Comparison of ENCODE assay signal across 25 cellular contexts in genomic region chr5:139758510-139759036, GRCh38. TPM values are rescaled to one million over a fixed set of nuclear protein-coding genes. Genes with fewer than 3 reads are reported as not detected.
DNase-seq lines count a peak whose midpoint lies in the region; ATAC-seq, FAIRE-seq and TF ChIP-seq lines count a peak whose summit lies in the region.
"Had no signal": no experiment of that assay in that cellular context is flagged by ENCODE, and none has a peak within 500 bp of the region (broad histone marks: within the 10 kb centered on the region; RNA-seq: fewer than 3 reads in every experiment).

No MANE protein-coding gene starts in this region.

- DNase-seq in K562 (ENCODE audit: extremely low read depth in 1 of 4, low spot score in 3 of 4) (no peak), mesenchymal stem cell (no peak), progenitor cell of endocrine pancreas (ENCODE audit: low spot score, unreplicated experiment) (no peak), T-cell (no peak), endothelial cell (ENCODE audit: low spot score) (no peak)
- DNase-seq: activated CD8-positive, alpha-beta T cell treated with anti-CD3 and anti-CD28 coated beads, Interleukin-2, amount 10 ng/mL, durations not matched to agents 7 days and 5 days; activated gamma-delta T cell; activated T-cell treated with anti-CD3 and anti-CD28 coated beads, Interleukin-2, amount 50 U/mL, for 1 hour; CD4-positive, CD25-positive, alpha-beta regulatory T cell; left ventricle myocardium superior; MM.1S; NCI-H1436 treated with DMSO at 0.1 percent for 48 hours; NCI-H510A treated with DMSO at 0.1 percent for 48 hours; SHP77; spleen; stimulated activated CD4-positive, alpha-beta T cell treated with anti-CD3 and anti-CD28 coated beads, Interleukin-4, amount 100 ng/mL, for 1 hour; stimulated activated naive B cell treated with anti-CD40 and anti-IgM and Interleukin-4, amounts not matched to agents 10 μg/mL and 1 μg/mL and 100 μg/mL, for 72 hours; T-helper 1 cell had no signal

- FAIRE-seq in K562 (lab: Jason Lieb, UNC): no peak
- FAIRE-seq: D721Med had no signal

- H3K9me3 ChIP-seq in K562 (replicated peaks; ENCODE audit: control insufficient read depth, insufficient read depth, low read depth, low read length) (no peaks in the 10 kb centered on the region), mesenchymal stem cell (ENCODE audit: control insufficient read depth, low read length) (no peaks in the 10 kb centered on the region)
- H3K9me3 ChIP-seq: gastroesophageal sphincter, spleen, thoracic aorta had no signal

- H3K36me3 ChIP-seq in K562 (ENCODE audit: control insufficient read depth, insufficient read depth, low read length) (no peaks in the 10 kb centered on the region), mesenchymal stem cell (ENCODE audit: control insufficient read depth in 1 of 2, insufficient read depth in 2 of 2, low read depth in 1 of 2, low read length in 2 of 2) (no peaks in the 10 kb centered on the region)
- H3K36me3 ChIP-seq: gastroesophageal sphincter, spleen, thoracic aorta had no signal

- no peak overlapping the region for H2BK15ac ChIP-seq in mesenchymal stem cell (ENCODE audit: low read depth, poor library complexity, severe bottlenecking)

- H3K27ac Mint-ChIP-seq in progenitor cell of endocrine pancreas: peak overlapping the region; percentile 57
- H3K27ac Mint-ChIP-seq in T-cell: no peak overlapping the region
- H3K27ac Mint-ChIP-seq in endothelial cell (ENCODE audit: unreplicated experiment): no peak overlapping the region
- H3K27ac Mint-ChIP-seq: activated CD8-positive, alpha-beta T cell treated with anti-CD3 and anti-CD28 coated beads, Interleukin-2, amount 10 ng/mL, durations not matched to agents 7 days and 5 days had no signal

- H2BK5ac ChIP-seq in mesenchymal stem cell (ENCODE audit: low read depth, low read length, poor library complexity, severe bottlenecking): no peak overlapping the region

- peak overlapping the region; percentile 51 for H2AK5ac ChIP-seq in mesenchymal stem cell (ENCODE audit: low read length, severe bottlenecking)

- no peak for TF ChIP-seq EP300 in Ishikawa (IDR thresholded peaks at IDR 0.05; ENCODE audit: borderline replicate concordance)
- TF ChIP-seq EP300 in K562 (IDR thresholded peaks at IDR 0.05; ENCODE audit: low read length): no peak

- 0 out of 2 replicates have a peak, but pooled peaks cover 2% of the 10 kb centered on the region for H4K20me1 ChIP-seq in K562 (replicated peaks; ENCODE audit: control insufficient read depth, insufficient read depth, low read length)

- no peak overlapping the region for H2BK120ac ChIP-seq in mesenchymal stem cell (ENCODE audit: low read depth, low read length)

- peaks cover 0 to 22% of the 10 kb centered on the region in 2 experiments; a peak in 3 of 5 replicates for H3K4me1 ChIP-seq in K562 (replicated peaks in 1 of 2; ENCODE audit: control insufficient read depth in 2 of 2, insufficient read depth in 2 of 2, low read length in 2 of 2)
- peaks cover 57% of the 10 kb centered on the region for H3K4me1 ChIP-seq in mesenchymal stem cell (ENCODE audit: control insufficient read depth, insufficient read depth, low read depth, low read length)

- POLR2A ChIA-PET in K562 (lab: Yijun Ruan, JAX) (interaction anchor here (0.5 to 1.5 kb wide), 9 partner anchors 10 to 160 kb away, joined by 3 to 4 read pairs (median 3); no protein-coding TSS in a partner anchor), T-cell (lab: Charles Lee) (no interaction called here)

- no peak overlapping the region for H3K4me3 Mint-ChIP-seq in progenitor cell of endocrine pancreas (ENCODE audit: low read depth)
- no peak overlapping the region for H3K4me3 Mint-ChIP-seq in T-cell
- no peak overlapping the region for H3K4me3 Mint-ChIP-seq in endothelial cell (ENCODE audit: unreplicated experiment)
- H3K4me3 Mint-ChIP-seq: activated CD8-positive, alpha-beta T cell treated with anti-CD3 and anti-CD28 coated beads, Interleukin-2, amount 10 ng/mL, durations not matched to agents 7 days and 5 days; CD4-positive, CD25-positive, alpha-beta regulatory T cell; stimulated activated naive B cell treated with anti-CD40 and anti-IgM and Interleukin-4, amounts not matched to agents 10 μg/mL and 1 μg/mL and 100 μg/mL, for 72 hours had no signal

- TF ChIP-seq POLR2A in K562 (conservative IDR thresholded peaks at IDR 0.05): no peak

- WGBS in K562 (ENCODE audit: insufficient coverage, low coverage, missing lambda C conversion rate): 88% methylated on average over 7 of the region's 7 CpGs
- WGBS in mesenchymal stem cell: 89% methylated on average over 7 of the region's 7 CpGs

- H4K91ac ChIP-seq in mesenchymal stem cell (ENCODE audit: low read length): peak overlapping the region; percentile 49

- no TSS peak for BruUV-seq in K562 (replicated peaks; lab: Mats Ljungman, UMichigan)

- H4K8ac ChIP-seq in mesenchymal stem cell (ENCODE audit: low read length): no peak overlapping the region

- intact Hi-C loops in K562 (cut with micrococcal nuclease): no loop called here

- H3K4me2 ChIP-seq in K562 (ENCODE audit: insufficient read depth, low read length) (no peak overlapping the region), mesenchymal stem cell (ENCODE audit: low read length, poor library complexity, severe bottlenecking) (no peak overlapping the region)

- no peaks in the 10 kb centered on the region for H3K79me2 ChIP-seq in K562 (ENCODE audit: control insufficient read depth, insufficient read depth, low read length)

- peaks cover 62% of the 10 kb centered on the region for H3K27me3 Mint-ChIP-seq in progenitor cell of endocrine pancreas
- H3K27me3 Mint-ChIP-seq in T-cell: peaks cover 41 to 57% of the 10 kb centered on the region in 2 donors
- H3K27me3 Mint-ChIP-seq in endothelial cell (ENCODE audit: unreplicated experiment): peaks cover 25% of the 10 kb centered on the region

- CTCF ChIA-PET in K562 (lab: Yijun Ruan, JAX; ENCODE audit: low intra/inter-chr PET ratio): no interaction called here
- CTCF ChIA-PET in T-cell (lab: Charles Lee): interaction anchor here in 1 of 2 donors (0.8 kb wide), 1 partner anchor 9 kb away, joined by 4 read pairs; no protein-coding TSS in a partner anchor

- H2AFZ ChIP-seq in K562 (ENCODE audit: low read depth, low read length) (no peak overlapping the region), mesenchymal stem cell (ENCODE audit: low read depth, low read length) (no peak overlapping the region)

- no peak for TF ChIP-seq RAD21 in Ishikawa (IDR thresholded peaks at IDR 0.05; ENCODE audit: low read depth)
- no peak for TF ChIP-seq RAD21 in K562 (CRISPR knock-in tag; conservative IDR thresholded peaks at IDR 0.05 in 1 of 2, IDR thresholded peaks at IDR 0.05 in 1 of 2)

- ATAC-seq in K562 (no peak), T-cell (replicated peaks in 1 of 4) (no peak), GM19452 (IDR thresholded peaks at IDR 0.05; ENCODE audit: unreplicated experiment) (no peak)
- ATAC-seq: activated CD8-positive, alpha-beta T cell treated with anti-CD3 and anti-CD28 coated beads, Interleukin-2, amount 10 ng/mL, durations not matched to agents 7 days and 5 days; gastroesophageal sphincter; left ventricle myocardium superior had no signal

- no peak overlapping the region for H2BK12ac ChIP-seq in mesenchymal stem cell (ENCODE audit: low read length in 2 of 2)

- peak overlapping the region; percentile 38 to 54 for H3K18ac ChIP-seq in mesenchymal stem cell (ENCODE audit: low read depth in 1 of 2, low read length in 2 of 2)

- H3K4ac ChIP-seq in mesenchymal stem cell (ENCODE audit: low read depth in 1 of 2, low read length in 2 of 2): peak overlapping the region in 1 of 2 experiments; percentile 24

- H3K9ac ChIP-seq in K562 (ENCODE audit: insufficient read depth in 1 of 2, low read depth in 2 of 2, low read length in 2 of 2) (peak overlapping the region in 1 of 2 experiments; percentile 55; a peak in 1 of 4 replicates), mesenchymal stem cell (ENCODE audit: low read length) (no peak overlapping the region)

- no peaks in the 10 kb centered on the region for H3K9me1 ChIP-seq in K562 (ENCODE audit: control insufficient read depth, insufficient read depth, low read length)

- no peak overlapping the region for H3K23ac ChIP-seq in mesenchymal stem cell (ENCODE audit: low read length in 2 of 2)

- no peak overlapping the region for H3K14ac ChIP-seq in mesenchymal stem cell (ENCODE audit: low read length in 2 of 2)

- H3K9me3 Mint-ChIP-seq in progenitor cell of endocrine pancreas (ENCODE audit: low read depth) (no peaks in the 10 kb centered on the region), T-cell (no peaks in the 10 kb centered on the region), endothelial cell (ENCODE audit: unreplicated experiment) (no peaks in the 10 kb centered on the region)
- H3K9me3 Mint-ChIP-seq: stimulated activated naive B cell treated with anti-CD40 and anti-IgM and Interleukin-4, amounts not matched to agents 10 μg/mL and 1 μg/mL and 100 μg/mL, for 72 hours had no signal

- H3K27ac ChIP-seq in K562 (ENCODE audit: extremely low read depth, low read depth, low read length) (no peak overlapping the region), mesenchymal stem cell (ENCODE audit: low read length, poor library complexity, severe bottlenecking) (no peak overlapping the region)
- H3K27ac ChIP-seq: coronary artery, gastroesophageal sphincter, spleen, thoracic aorta had no signal

- H3K27me3 ChIP-seq in K562 (ENCODE audit: control insufficient read depth in 2 of 2, insufficient read depth in 2 of 2, low read length in 2 of 2) (peaks cover 9 to 17% of the 10 kb centered on the region in 2 experiments; a peak in 4 of 5 replicates), mesenchymal stem cell (ENCODE audit: control insufficient read depth in 1 of 2, insufficient read depth in 1 of 2, low read length in 2 of 2) (peaks cover 14 to 52% of the 10 kb centered on the region in 2 experiments)

- no peaks in the 10 kb centered on the region for H3K79me1 ChIP-seq in mesenchymal stem cell (replicated peaks; ENCODE audit: low read length, poor library complexity, severe bottlenecking)

- TF ChIP-seq CTCF in K562 (IDR thresholded peaks at IDR 0.05 in 2 of 3, conservative IDR thresholded peaks at IDR 0.05 in 1 of 3; ENCODE audit: insufficient read depth in 2 of 3, low read depth in 1 of 3, low read length in 3 of 3): no peak
- TF ChIP-seq CTCF in progenitor cell of endocrine pancreas (IDR thresholded peaks at IDR 0.05; ENCODE audit: unreplicated experiment): no peak
- TF ChIP-seq CTCF in endothelial cell (IDR thresholded peaks at IDR 0.05; ENCODE audit: unreplicated experiment): no peak

- in situ Hi-C loops in K562 (cut with MboI): no loop called here

- H3K36me3 Mint-ChIP-seq in progenitor cell of endocrine pancreas (ENCODE audit: insufficient read depth) (no peaks in the 10 kb centered on the region), T-cell (no peaks in the 10 kb centered on the region), endothelial cell (ENCODE audit: low read depth, unreplicated experiment) (peaks cover under 1% of the 10 kb centered on the region)
- H3K36me3 Mint-ChIP-seq: CD4-positive, CD25-positive, alpha-beta regulatory T cell; stimulated activated naive B cell treated with anti-CD40 and anti-IgM and Interleukin-4, amounts not matched to agents 10 μg/mL and 1 μg/mL and 100 μg/mL, for 72 hours had no signal

- H3K4me3 ChIP-seq in K562 (no peak overlapping the region), mesenchymal stem cell (ENCODE audit: insufficient read depth in 1 of 2, low read depth in 1 of 2, low read length in 2 of 2) (no peak overlapping the region)
- H3K4me3 ChIP-seq: coronary artery, gastroesophageal sphincter, thoracic aorta had no signal

- H3K4me1 Mint-ChIP-seq in progenitor cell of endocrine pancreas (ENCODE audit: low read depth): peaks cover 30% of the 10 kb centered on the region
- peaks cover 14 to 23% (median 21%) of the 10 kb centered on the region in 3 donors for H3K4me1 Mint-ChIP-seq in T-cell
- peaks cover 31% of the 10 kb centered on the region for H3K4me1 Mint-ChIP-seq in endothelial cell (ENCODE audit: unreplicated experiment)

RNA-seq across cellular contexts. Expression of gene PSD2, which starts 37.0 kb away (rescaled TPM):
- 0.09 TPM in 2 replicates for total RNA-seq in K562 (2011; cell fraction: chromatin; rRNA removed; ENCODE audit: low replicate concordance)
- total RNA-seq in K562 (2011; cell fraction: nucleolus; rRNA removed): under 0.01 TPM in 1 of 2 replicates, not detected in the other
- total RNA-seq in K562 (2011; cell fraction: nucleoplasm; rRNA removed): not detected in 2 replicates
- total RNA-seq in K562 (2014; rRNA removed) (0.09 TPM in 1 of 2 replicates, not detected in the other), K562 (2014; rRNA removed; fragmentation: Illumina TruSeq; extraction: Trizol) (not detected in 2 replicates), K562 (2015; rRNA removed; fragmentation: Illumina TruSeq; extraction: Trizol) (not detected in 2 replicates), K562 (2021) (0.04 and 0.07 TPM in 2 replicates), progenitor cell of endocrine pancreas (0.14 and 0.18 TPM in 2 replicates), T-cell (under 1 TPM in 3 of 5 donors, not detected in 2; 0.07 to 0.15 (median 0.09) TPM), endothelial cell (ENCODE audit: unreplicated experiment) (0.15 TPM)
- polyA plus RNA-seq in K562 (2011; rRNA removed) (0.04 and 0.11 TPM in 2 replicates), K562 (2014; fragmentation: Illumina TruSeq; extraction: Trizol) (0.01 TPM in 1 of 2 replicates, not detected in the other), K562 (2014; fragmentation: Nextera tagmentation; extraction: Ambion mirVana) (not detected), K562 (2014; rRNA removed) (0.01 TPM in 1 of 2 replicates, not detected in the other)
- polyA plus RNA-seq in K562 (2011; cell fraction: cytosol; rRNA removed): 0.09 TPM in 1 of 2 replicates, not detected in the other
- polyA plus RNA-seq in K562 (2011; cell fraction: nucleus; rRNA removed): 0.18 and 0.29 TPM in 2 replicates
- polyA plus RNA-seq in K562 (2012): 0.01 and 0.06 TPM in 2 replicates
- polyA minus RNA-seq in K562 (2011; rRNA and poly(A)+ RNA removed): 0.03 TPM in 1 of 2 replicates, not detected in the other
- not detected in 2 replicates for polyA minus RNA-seq in K562 (2011; cell fraction: cytosol; rRNA and poly(A)+ RNA removed)
- polyA minus RNA-seq in K562 (2011; cell fraction: nucleus; rRNA and poly(A)+ RNA removed): 0.11 TPM in 1 of 2 replicates, not detected in the other
- polyA plus RNA-seq in mesenchymal stem cell (2013, experiment 1 of 2): 0.07 TPM
- 0.08 TPM for polyA plus RNA-seq in mesenchymal stem cell (2013, experiment 2 of 2)
- total RNA-seq: activated CD8-positive, alpha-beta T cell treated with anti-CD3 and anti-CD28 coated beads, Interleukin-2, amount 10 ng/mL, durations not matched to agents 7 days and 5 days; CD4-positive, CD25-positive, alpha-beta regulatory T cell; left ventricle myocardium superior had no signal
- polyA plus RNA-seq: AG04450; CD4-positive, CD25-positive, alpha-beta regulatory T cell had no signal
